ENCODE assay signal across 13 cellular contexts in the genomic region with DNA sequence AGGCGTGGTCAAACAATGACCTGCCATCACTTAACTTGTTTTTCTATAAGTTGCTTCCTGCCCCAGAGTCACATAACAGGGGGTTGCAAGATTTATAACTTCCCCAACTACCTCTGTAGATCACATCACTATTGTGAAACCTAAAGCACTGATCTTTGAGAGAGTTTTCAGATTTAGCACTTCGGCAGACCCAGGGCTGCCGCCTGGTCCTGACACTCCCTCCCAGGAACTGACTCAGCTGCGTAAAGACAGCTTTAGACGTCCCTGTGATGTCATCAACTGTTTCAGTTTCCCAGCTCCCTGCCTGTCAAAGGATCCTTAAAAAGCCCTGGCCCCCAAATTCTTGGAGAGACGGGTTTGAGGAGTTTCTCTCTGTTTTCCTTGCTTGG. TPM values are rescaled to one million over a fixed set of nuclear protein-coding genes. Genes with fewer than 3 reads are reported as not detected.
A peak's percentile ranks its signal among the peaks of the same experiment; 100 is the strongest.
DNase-seq lines count a peak whose midpoint lies in the region; ATAC-seq and TF ChIP-seq lines count a peak whose summit lies in the region.
"Had no signal": no experiment of that assay in that cellular context is flagged by ENCODE, and none has a peak within 500 bp of the region (broad histone marks: within the 10 kb centered on the region; RNA-seq: fewer than 3 reads in every experiment).

No MANE protein-coding gene starts in this region.

- no peaks in the 10 kb centered on the region for H3K9me3 ChIP-seq in endodermal cell (ENCODE audit: control insufficient read depth, low read length)
- H3K9me3 ChIP-seq: upper lobe of left lung had no signal

- peaks cover 9% of the 10 kb centered on the region for H3K4me1 Mint-ChIP-seq in endodermal cell
- peaks cover 30% of the 10 kb centered on the region for H3K4me1 Mint-ChIP-seq in stimulated activated memory B cell treated with anti-CD40 and anti-IgM and Interleukin-4, amounts not matched to agents 10 μg/mL and 1 μg/mL and 100 μg/mL, for 72 hours

- H3K27me3 Mint-ChIP-seq in endodermal cell (ENCODE audit: insufficient read depth): peaks cover 11% of the 10 kb centered on the region
- H3K27me3 Mint-ChIP-seq in stimulated activated memory B cell treated with anti-CD40 and anti-IgM and Interleukin-4, amounts not matched to agents 10 μg/mL and 1 μg/mL and 100 μg/mL, for 72 hours: peaks cover 51% of the 10 kb centered on the region

- no peaks in the 10 kb centered on the region for H3K36me3 ChIP-seq in endodermal cell (ENCODE audit: control insufficient read depth, insufficient read depth, low read length)
- H3K36me3 ChIP-seq: cardiac muscle cell, upper lobe of left lung had no signal

- no peak overlapping the region for H3K27ac Mint-ChIP-seq in endodermal cell
- H3K27ac Mint-ChIP-seq in stimulated activated memory B cell treated with anti-CD40 and anti-IgM and Interleukin-4, amounts not matched to agents 10 μg/mL and 1 μg/mL and 100 μg/mL, for 72 hours: no peak overlapping the region

- DNase-seq in activated T-cell treated with anti-CD3 and anti-CD28 coated beads, Interleukin-2, amount 50 U/mL, for 48 hours: peak; percentile 28 to 38
- DNase-seq in activated T-cell treated with anti-CD3 and anti-CD28 coated beads for 4 hours (no peak), NOMO-1 treated with DMSO at 0.1 percent for 48 hours (lab: John Stamatoyannopoulos, UW; ENCODE audit: unreplicated experiment) (peak; percentile 92), endodermal cell (peak; percentile 23), cerebellar cortex (ENCODE audit: low spot score) (no peak), foreskin melanocyte (no peak), NCI-H2196 treated with DMSO at 0.1 percent for 48 hours (lab: John Stamatoyannopoulos, UW; ENCODE audit: unreplicated experiment) (no peak)
- DNase-seq: left ventricle myocardium superior, upper lobe of left lung had no signal

- no peak overlapping the region for H3K9ac ChIP-seq in endodermal cell (ENCODE audit: extremely low read depth, low read length, poor library complexity, severe bottlenecking)
- H3K9ac ChIP-seq: parathyroid adenoma had no signal

- H3K4me3 Mint-ChIP-seq in endodermal cell: no peak overlapping the region
- no peak overlapping the region for H3K4me3 Mint-ChIP-seq in stimulated activated memory B cell treated with anti-CD40 and anti-IgM and Interleukin-4, amounts not matched to agents 10 μg/mL and 1 μg/mL and 100 μg/mL, for 72 hours

- peaks cover 4% of the 10 kb centered on the region for H3K4me1 ChIP-seq in endodermal cell (ENCODE audit: control insufficient read depth, insufficient read depth, low read length)
- H3K4me1 ChIP-seq: parathyroid adenoma, upper lobe of left lung had no signal

- H3K27me3 ChIP-seq in endodermal cell (ENCODE audit: control insufficient read depth, insufficient read depth, low read length, poor library complexity, severe bottlenecking): no peaks in the 10 kb centered on the region
- H3K27me3 ChIP-seq: cardiac muscle cell, upper lobe of left lung had no signal

- TF ChIP-seq CTCF in endodermal cell (conservative IDR thresholded peaks at IDR 0.05): no peak

- H3K27ac ChIP-seq in endodermal cell (ENCODE audit: low read depth, low read length): no peak overlapping the region
- H3K27ac ChIP-seq: cardiac muscle cell, parathyroid adenoma, upper lobe of left lung had no signal

- no peaks in the 10 kb centered on the region for H3K36me3 Mint-ChIP-seq in endodermal cell (ENCODE audit: low read depth)
- no peaks in the 10 kb centered on the region for H3K36me3 Mint-ChIP-seq in stimulated activated memory B cell treated with anti-CD40 and anti-IgM and Interleukin-4, amounts not matched to agents 10 μg/mL and 1 μg/mL and 100 μg/mL, for 72 hours

- whole genome bisulfite sequencing in endodermal cell (ENCODE audit: insufficient coverage in 1 of 2, insufficient read length in 1 of 2), 2 experiments: 70 to 79% methylated on average over 4 to 6 of the region's 6 CpGs

- H3K4me3 ChIP-seq in endodermal cell (ENCODE audit: low read length): no peak overlapping the region
- H3K4me3 ChIP-seq: cardiac muscle cell, upper lobe of left lung had no signal

- H3K9me3 Mint-ChIP-seq in endodermal cell: peaks cover 1% of the 10 kb centered on the region
- H3K9me3 Mint-ChIP-seq in stimulated activated memory B cell treated with anti-CD40 and anti-IgM and Interleukin-4, amounts not matched to agents 10 μg/mL and 1 μg/mL and 100 μg/mL, for 72 hours: peaks cover 7% of the 10 kb centered on the region

- ATAC-seq in stimulated activated memory B cell treated with anti-CD40 and anti-IgM and Interleukin-4, amounts not matched to agents 10 μg/mL and 1 μg/mL and 100 μg/mL, for 72 hours: peak; percentile 18
- ATAC-seq: left ventricle myocardium superior had no signal

RNA-seq across cellular contexts. Expression of gene IGFL2, which starts 33.3 kb away (rescaled TPM):
- under 1 TPM in 1 of 2 donors, not detected in 1; 0.84 TPM for total RNA-seq in endodermal cell
- polyA plus RNA-seq in endodermal cell (2013, experiment 1 of 2): 0.43 TPM
- polyA plus RNA-seq in endodermal cell (2013, experiment 2 of 2): not detected
- total RNA-seq: cardiac muscle cell, left ventricle myocardium superior had no signal

RNA-seq across cellular contexts. Expression of gene IGFL1, which starts 48.2 kb away (rescaled TPM):
- not detected for total RNA-seq in endodermal cell
- polyA plus RNA-seq in endodermal cell (2013, experiment 1 of 2): not detected
- polyA plus RNA-seq in endodermal cell (2013, experiment 2 of 2): not detected
- total RNA-seq: cardiac muscle cell, frontal cortex, left ventricle myocardium superior, upper lobe of left lung had no signal
- polyA plus RNA-seq: cardiac muscle cell had no signal

RNA-seq across cellular contexts. Expression of gene IGFL3, which starts 56.9 kb away (rescaled TPM):
- total RNA-seq in endodermal cell: 1 to 10 TPM in 1 of 2 donors, under 1 TPM in 1; 0.88 to 2.1 TPM
- 0.39 TPM for polyA plus RNA-seq in endodermal cell (2013, experiment 1 of 2)
- polyA plus RNA-seq in endodermal cell (2013, experiment 2 of 2): 0.79 TPM
- total RNA-seq: cardiac muscle cell, frontal cortex, left ventricle myocardium superior, upper lobe of left lung had no signal
- polyA plus RNA-seq: cardiac muscle cell had no signal

Comparison
In these comparisons a context has a peak if more than half of its experiments do, and no peak if none do; other contexts are left out.
1. DNase-seq: peak in activated T-cell treated with anti-CD3 and anti-CD28 coated beads, Interleukin-2, amount 50 U/mL, for 48 hours (2 of 2), NOMO-1 treated with DMSO at 0.1 percent for 48 hours (single experiment) and endodermal cell (single experiment); none in activated T-cell treated with anti-CD3 and anti-CD28 coated beads for 4 hours (single experiment), cerebellar cortex (single experiment), foreskin melanocyte (single experiment) and NCI-H2196 treated with DMSO at 0.1 percent for 48 hours (single experiment).